11 cellular contexts compared by ENCODE assay signal in the genomic region with DNA sequence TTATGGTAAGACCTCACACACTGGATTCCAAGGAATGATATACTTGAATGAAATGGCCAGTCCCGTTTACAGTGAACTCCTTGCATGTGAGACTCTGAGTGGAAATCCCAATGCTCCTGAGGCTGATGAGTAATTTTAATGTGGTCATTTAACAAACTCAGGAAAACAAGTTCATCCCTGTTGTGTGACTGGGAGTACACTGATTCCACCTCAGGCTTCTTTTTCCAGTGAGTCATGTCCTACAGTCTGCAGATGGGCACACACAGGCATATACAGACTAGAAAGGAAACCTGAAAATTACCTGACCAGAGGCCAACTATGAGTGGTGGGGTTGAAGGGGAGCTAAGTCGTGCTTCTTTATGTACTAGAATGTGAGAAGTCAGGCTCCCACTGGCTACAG. TPM values are rescaled to one million over a fixed set of nuclear protein-coding genes. Genes with fewer than 3 reads are reported as not detected.
A peak's percentile ranks its signal among the peaks of the same experiment; 100 is the strongest.
DNase-seq lines count a peak whose midpoint lies in the region; ATAC-seq and TF ChIP-seq lines count a peak whose summit lies in the region.
"Had no signal": no experiment of that assay in that cellular context is flagged by ENCODE, and none has a peak within 500 bp of the region (broad histone marks: within the 10 kb centered on the region; RNA-seq: fewer than 3 reads in every experiment).

No MANE protein-coding gene starts in this region.

- H3K79me2 ChIP-seq in OCI-LY7 (ENCODE audit: insufficient read depth, low read depth, low read length), result no peaks in the 10 kb centered on the region

- H3K9me3 Mint-ChIP-seq in stimulated activated naive CD8-positive, alpha-beta T cell treated with anti-CD3 and anti-CD28 coated beads, Interleukin-15, Interleukin-2, amounts not matched to agents 100 ng/mL and 50 ng/mL, for 24 hours, result no peaks in the 10 kb centered on the region
- H3K9me3 Mint-ChIP-seq: neural crest cell had no signal

- no peak overlapping the region for H3K27ac ChIP-seq in OCI-LY7 (ENCODE audit: low read depth, low read length, poor library complexity, severe bottlenecking)

- no peak overlapping the region for H3K4me2 ChIP-seq in OCI-LY7 (ENCODE audit: low read length)

- no peak overlapping the region for H2AFZ ChIP-seq in OCI-LY7 (ENCODE audit: low read length)

- no peaks in the 10 kb centered on the region for H3K27me3 Mint-ChIP-seq in stimulated activated naive CD8-positive, alpha-beta T cell treated with anti-CD3 and anti-CD28 coated beads, Interleukin-15, Interleukin-2, amounts not matched to agents 100 ng/mL and 50 ng/mL, for 24 hours

- DNase-seq in HCEC 1CT, result peak; percentile 94
- peak; percentile 84 for DNase-seq in amniotic stem cell (lab: John Stamatoyannopoulos, UW)
- peak; percentile 95 for DNase-seq in iris pigment epithelial cell (ENCODE audit: low read depth)
- no peak for DNase-seq in OCI-LY7 (ENCODE audit: low spot score)
- no peak for DNase-seq in HK-2 (ENCODE audit: unreplicated experiment)
- DNase-seq: NCI-H2107; stimulated activated naive CD4-positive, alpha-beta T cell had no signal

- H3K36me3 Mint-ChIP-seq in stimulated activated naive CD8-positive, alpha-beta T cell treated with anti-CD3 and anti-CD28 coated beads, Interleukin-15, Interleukin-2, amounts not matched to agents 100 ng/mL and 50 ng/mL, for 24 hours (ENCODE audit: low read depth), result peaks cover 56% of the 10 kb centered on the region

- no TSS peak for BruUV-seq in OCI-LY7 (replicated peaks; lab: Mats Ljungman, UMichigan)

- no peak for ATAC-seq in HG03108 (IDR thresholded peaks at IDR 0.05; ENCODE audit: unreplicated experiment)
- no peak for ATAC-seq in HG03469 (IDR thresholded peaks at IDR 0.05; ENCODE audit: unreplicated experiment)

- intact Hi-C loops in OCI-LY7 (cut with micrococcal nuclease; ENCODE audit: unreplicated experiment), result no loop called here

- H3K4me1 ChIP-seq in OCI-LY7 (ENCODE audit: insufficient read depth, low read length, poor library complexity, severe bottlenecking), result peaks cover 10% of the 10 kb centered on the region

- H3K27ac Mint-ChIP-seq in stimulated activated naive CD8-positive, alpha-beta T cell treated with anti-CD3 and anti-CD28 coated beads, Interleukin-15, Interleukin-2, amounts not matched to agents 100 ng/mL and 50 ng/mL, for 24 hours, result peak overlapping the region; percentile 11

- no peaks in the 10 kb centered on the region for H3K9me3 ChIP-seq in OCI-LY7 (ENCODE audit: low read length)

- CTCF ChIA-PET in OCI-LY7 (lab: Charles Lee; ENCODE audit: unreplicated experiment), result no interaction called here

- POLR2A ChIA-PET in OCI-LY7 (lab: Charles Lee), result no interaction called here

- H3K4me3 Mint-ChIP-seq in stimulated activated naive CD8-positive, alpha-beta T cell treated with anti-CD3 and anti-CD28 coated beads, Interleukin-15, Interleukin-2, amounts not matched to agents 100 ng/mL and 50 ng/mL, for 24 hours, result no peak overlapping the region
- H3K4me3 Mint-ChIP-seq: neural crest cell had no signal

- no peaks in the 10 kb centered on the region for H3K36me3 ChIP-seq in OCI-LY7 (ENCODE audit: insufficient read depth, low read length)

- H3K4me1 Mint-ChIP-seq in stimulated activated naive CD8-positive, alpha-beta T cell treated with anti-CD3 and anti-CD28 coated beads, Interleukin-15, Interleukin-2, amounts not matched to agents 100 ng/mL and 50 ng/mL, for 24 hours (ENCODE audit: low read depth), result peaks cover 92% of the 10 kb centered on the region

- no peak for TF ChIP-seq CTCF in OCI-LY7 (conservative IDR thresholded peaks at IDR 0.05; ENCODE audit: low read length)

- no peak overlapping the region for H3K4me3 ChIP-seq in OCI-LY7 (ENCODE audit: low read depth, low read length, poor library complexity, severe bottlenecking)

- H4K20me1 ChIP-seq in OCI-LY7 (ENCODE audit: insufficient read depth, low read length), result no peaks in the 10 kb centered on the region

- no peaks in the 10 kb centered on the region for H3K9me2 ChIP-seq in OCI-LY7 (ENCODE audit: insufficient read depth, low read length)

RNA-seq across cellular contexts. Expression of a gene that starts 5.8 kb away (rescaled TPM):
- 0.23 and 1.8 TPM in 2 replicates for total RNA-seq in OCI-LY7 (2014; rRNA removed; shearing (Covaris generic))
- total RNA-seq in OCI-LY7 (2022), result 0.42 and 0.89 TPM in 2 replicates
- total RNA-seq: neural crest cell had no signal

RNA-seq across cellular contexts. Expression of a gene that starts 53.4 kb away (rescaled TPM):
- total RNA-seq in OCI-LY7 (2014; rRNA removed; shearing (Covaris generic)), result 50.2 and 74.7 TPM in 2 replicates
- total RNA-seq in OCI-LY7 (2022), result 79.0 and 85.1 TPM in 2 replicates

Comparison
In these comparisons a context has a peak if more than half of its experiments do, and no peak if none do; other contexts are left out.
1. DNase-seq: peak in HCEC 1CT (single experiment), amniotic stem cell (single experiment) and iris pigment epithelial cell (single experiment); none in OCI-LY7 (single experiment) and HK-2 (single experiment).